9 cellular contexts compared by ENCODE assay signal in genomic region chr11:68750988-68751325, GRCh38. TPM values are rescaled to one million over a fixed set of nuclear protein-coding genes. Genes with fewer than 3 reads are reported as not detected.
DNase-seq lines count a peak whose midpoint lies in the region; ATAC-seq and TF ChIP-seq lines count a peak whose summit lies in the region.
"Had no signal": no experiment of that assay in that cellular context is flagged by ENCODE, and none has a peak within 500 bp of the region (broad histone marks: within the 10 kb centered on the region; RNA-seq: fewer than 3 reads in every experiment).

No MANE protein-coding gene starts in this region.

- H3K14ac ChIP-seq in H9 (ENCODE audit: insufficient read depth, low read length), result peak overlapping the region; percentile 92; the same call in 1 of the 2 replicates

- H3K27ac Mint-ChIP-seq in H9, result no peak overlapping the region
- no peak overlapping the region for H3K27ac Mint-ChIP-seq in glutamatergic neuron (ENCODE audit: unreplicated experiment)

- H4K20me1 ChIP-seq in H9 (ENCODE audit: control insufficient read depth, insufficient read depth, insufficient read length), result no peaks in the 10 kb centered on the region

- H3K27ac ChIP-seq in H9 (ENCODE audit: insufficient read length, low read depth, low read length), result no peak overlapping the region
- peak overlapping the region in 4 of 8 donors; percentile 63 to 88 (median 81) for H3K27ac ChIP-seq in spleen

- H4K91ac ChIP-seq in H9 (ENCODE audit: insufficient read length, low read depth, low read length), result no peak overlapping the region

- no peak overlapping the region for H4K5ac ChIP-seq in H9 (ENCODE audit: insufficient read length, low read depth, low read length)

- no peak for ATAC-seq in HG02970 (IDR thresholded peaks at IDR 0.05; ENCODE audit: low FRiP score, unreplicated experiment)

- H2BK15ac ChIP-seq in H9 (ENCODE audit: low read depth, low read length), result no peak overlapping the region

- no peak overlapping the region for H2AK5ac ChIP-seq in H9 (ENCODE audit: insufficient read length, low read length)

- WGBS in H9 (ENCODE audit: extremely low coverage, insufficient read length, low lambda C conversion rate), result no CpG with 5 or more reads among the region's 24 CpGs
- 3 to 15% (median 8%) methylated on average over 9 to 23 of the region's 24 CpGs for WGBS in spleen, 5 donors

- no peak overlapping the region for H2BK5ac ChIP-seq in H9 (ENCODE audit: insufficient read length, low read length)

- no peaks in the 10 kb centered on the region for H3K79me1 ChIP-seq in H9 (ENCODE audit: insufficient read depth, low read depth, low read length, poor library complexity, severe bottlenecking)

- H3K36me3 Mint-ChIP-seq in H9 (ENCODE audit: insufficient read depth in 1 of 3, low read depth in 3 of 3) (peaks cover 10 to 30% (median 29%) of the 10 kb centered on the region in 3 experiments; a peak in 6 of 7 replicates), glutamatergic neuron (ENCODE audit: unreplicated experiment) (no peaks in the 10 kb centered on the region)

- H3K36me3 ChIP-seq in spleen, result peaks cover 0 to 33% (median 6%) of the 10 kb centered on the region in 6 donors

- no peak overlapping the region for H3T11ph ChIP-seq in H9 (ENCODE audit: low read length)

- no peak overlapping the region for H3K56ac ChIP-seq in H9 (ENCODE audit: insufficient read length, low read depth, low read length)

- H3K4me1 Mint-ChIP-seq in H9 (peaks cover 40 to 44% of the 10 kb centered on the region in 2 experiments), glutamatergic neuron (ENCODE audit: low read depth, unreplicated experiment) (peaks cover 10% of the 10 kb centered on the region)

- no peak overlapping the region for H2BK120ac ChIP-seq in H9 (ENCODE audit: low read depth, low read length, poor library complexity, severe bottlenecking)

- H3K27me3 Mint-ChIP-seq in H9 (ENCODE audit: low read depth) (0 out of 2 replicates have a peak, but pooled peaks cover 2% of the 10 kb centered on the region), glutamatergic neuron (ENCODE audit: unreplicated experiment) (peaks cover 3% of the 10 kb centered on the region)

- H3K9ac ChIP-seq in H9 (ENCODE audit: extremely low read depth, insufficient read length, low read length), result no peak overlapping the region

- H4K8ac ChIP-seq in H9 (replicated peaks; ENCODE audit: insufficient read length, low read depth, low read length), result no peak overlapping the region

- no peak overlapping the region for H3K18ac ChIP-seq in H9 (ENCODE audit: insufficient read length, low read depth, low read length)

- H2BK12ac ChIP-seq in H9 (ENCODE audit: insufficient read length, low read depth, low read length), result no peak overlapping the region

- no peak overlapping the region for H3K4ac ChIP-seq in H9 (ENCODE audit: low read depth, low read length)

- no peak overlapping the region for H3K23ac ChIP-seq in H9 (ENCODE audit: insufficient read length, low read depth, low read length)

- H3K9me3 Mint-ChIP-seq in H9, result no peaks in the 10 kb centered on the region; a peak in 1 of 5 replicates
- peaks cover 1% of the 10 kb centered on the region for H3K9me3 Mint-ChIP-seq in glutamatergic neuron (ENCODE audit: unreplicated experiment)

- no peaks in the 10 kb centered on the region; the same call in 1 of the 2 replicates for H3K79me2 ChIP-seq in H9 (ENCODE audit: insufficient read depth, low read length)

- peaks cover 13% of the 10 kb centered on the region for H3K23me2 ChIP-seq in H9 (ENCODE audit: insufficient read length, low read depth, low read length, poor library complexity, severe bottlenecking)

- TF ChIP-seq POLR2A in spleen (IDR thresholded peaks at IDR 0.05), result no peak

- intact Hi-C loops in spleen (cut with DNase I; ENCODE audit: low total_unique reads), result no loop called here

- H3K9me3 ChIP-seq in H9 (ENCODE audit: control insufficient read depth, low read depth, low read length) (no peaks in the 10 kb centered on the region), spleen (no peaks in the 10 kb centered on the region)

- H3K4me1 ChIP-seq in H9 (ENCODE audit: insufficient read depth, low read length), result peaks cover 3% of the 10 kb centered on the region
- peaks cover 0 to 35% (median 15%) of the 10 kb centered on the region in 6 donors for H3K4me1 ChIP-seq in spleen

- DNase-seq in H9 (no peak), spleen (no peak), GM20000 (ENCODE audit: low spot score) (no peak), glutamatergic neuron (no peak)
- no peak for DNase-seq in activated CD4-positive, alpha-beta T cell treated with anti-CD3 and anti-CD28 coated beads for 1 hour
- DNase-seq: NCI-H1105 treated with DMSO at 0.1 percent for 48 hours had no signal

- H3K4me2 ChIP-seq in H9 (ENCODE audit: insufficient read depth, insufficient read length, low read length), result no peak overlapping the region

- H3K4me3 Mint-ChIP-seq in H9 (peak overlapping the region; percentile 61 to 86; a peak in 3 of 5 replicates), glutamatergic neuron (ENCODE audit: unreplicated experiment) (no peak overlapping the region)

- H3K4me3 ChIP-seq in WI38 (ENCODE audit: low read depth, low read length) (peak overlapping the region; percentile 48), iPS-11a (ENCODE audit: low read depth, low read length) (peak overlapping the region; percentile 8), spleen (peak overlapping the region; percentile 27 to 80 (median 46))

- H3K27me3 ChIP-seq in H9 (ENCODE audit: insufficient read depth, low read length) (no peaks in the 10 kb centered on the region), spleen (replicated peaks in 1 of 7) (no peaks in the 10 kb centered on the region)

- TF ChIP-seq CTCF in H9 (conservative IDR thresholded peaks at IDR 0.05), result no peak
- TF ChIP-seq CTCF in WI38 (IDR thresholded peaks at IDR 0.05; ENCODE audit: low read depth, low read length), result no peak
- no peak for TF ChIP-seq CTCF in spleen (IDR thresholded peaks at IDR 0.05 in 8 of 11, conservative IDR thresholded peaks at IDR 0.05 in 3 of 11)
- TF ChIP-seq CTCF in GM20000 (IDR thresholded peaks at IDR 0.05; ENCODE audit: extremely low read depth, missing control alignments), result no peak
- TF ChIP-seq CTCF in glutamatergic neuron (IDR thresholded peaks at IDR 0.05; ENCODE audit: partially characterized antibody, unreplicated experiment), result no peak

- H2AFZ ChIP-seq in H9 (ENCODE audit: low read length), result no peak overlapping the region

- H2BK20ac ChIP-seq in H9 (ENCODE audit: low read depth, low read length, poor library complexity, severe bottlenecking), result no peak overlapping the region

RNA-seq across cellular contexts. Expression of gene TESMIN, which starts 0.4 kb away (rescaled TPM):
- 42.1 and 45.2 TPM in 2 replicates for total RNA-seq in H9 (2021)
- total RNA-seq in spleen, result 1 to 10 TPM; 3.6 to 8.4 (median 4.7) TPM
- polyA plus RNA-seq in spleen, result 1 to 10 TPM in 2 of 3 donors, under 1 TPM in 1; 0.70 to 1.3 (median 1.2) TPM
- 3.8 TPM for total RNA-seq in glutamatergic neuron (ENCODE audit: unreplicated experiment)
